Comparison of ENCODE assay signal across 2 cellular contexts in the genomic region with DNA sequence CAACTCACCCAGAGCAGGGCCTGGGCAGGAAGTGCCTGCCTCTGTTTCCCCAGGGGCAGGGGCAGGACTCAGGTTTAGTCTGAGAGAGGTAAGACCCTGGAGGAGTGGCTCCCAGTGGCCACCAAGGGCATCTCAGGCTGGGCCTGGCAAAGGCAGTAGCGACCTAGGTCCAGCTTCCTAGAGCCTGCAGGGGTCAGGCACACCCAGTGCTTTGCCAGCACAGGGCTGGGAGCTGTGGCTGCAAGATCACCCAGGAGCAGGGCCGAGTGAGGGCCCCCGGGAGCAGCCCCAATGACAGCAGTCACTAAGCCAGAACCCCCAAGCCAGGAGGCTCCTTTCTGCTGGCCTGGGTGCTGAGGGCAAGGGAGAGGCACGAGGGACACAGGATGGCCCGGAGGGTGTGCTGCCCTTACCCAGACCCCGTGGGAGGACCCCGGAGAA.
TF ChIP-seq lines count a peak whose summit lies in the region.

No MANE protein-coding gene starts in this region.

TF ChIP-seq in HCT116, 20 proteins besides CTCF, POLR2A, EP300 and RAD21:
- TF ChIP-seq POLR2AphosphoS5 (IDR thresholded peaks at IDR 0.05; ENCODE audit: low read depth, low read length) (no peak), EGR1 (IDR thresholded peaks at IDR 0.05; ENCODE audit: low read depth) (no peak)
- TF ChIP-seq, protein P1, sequence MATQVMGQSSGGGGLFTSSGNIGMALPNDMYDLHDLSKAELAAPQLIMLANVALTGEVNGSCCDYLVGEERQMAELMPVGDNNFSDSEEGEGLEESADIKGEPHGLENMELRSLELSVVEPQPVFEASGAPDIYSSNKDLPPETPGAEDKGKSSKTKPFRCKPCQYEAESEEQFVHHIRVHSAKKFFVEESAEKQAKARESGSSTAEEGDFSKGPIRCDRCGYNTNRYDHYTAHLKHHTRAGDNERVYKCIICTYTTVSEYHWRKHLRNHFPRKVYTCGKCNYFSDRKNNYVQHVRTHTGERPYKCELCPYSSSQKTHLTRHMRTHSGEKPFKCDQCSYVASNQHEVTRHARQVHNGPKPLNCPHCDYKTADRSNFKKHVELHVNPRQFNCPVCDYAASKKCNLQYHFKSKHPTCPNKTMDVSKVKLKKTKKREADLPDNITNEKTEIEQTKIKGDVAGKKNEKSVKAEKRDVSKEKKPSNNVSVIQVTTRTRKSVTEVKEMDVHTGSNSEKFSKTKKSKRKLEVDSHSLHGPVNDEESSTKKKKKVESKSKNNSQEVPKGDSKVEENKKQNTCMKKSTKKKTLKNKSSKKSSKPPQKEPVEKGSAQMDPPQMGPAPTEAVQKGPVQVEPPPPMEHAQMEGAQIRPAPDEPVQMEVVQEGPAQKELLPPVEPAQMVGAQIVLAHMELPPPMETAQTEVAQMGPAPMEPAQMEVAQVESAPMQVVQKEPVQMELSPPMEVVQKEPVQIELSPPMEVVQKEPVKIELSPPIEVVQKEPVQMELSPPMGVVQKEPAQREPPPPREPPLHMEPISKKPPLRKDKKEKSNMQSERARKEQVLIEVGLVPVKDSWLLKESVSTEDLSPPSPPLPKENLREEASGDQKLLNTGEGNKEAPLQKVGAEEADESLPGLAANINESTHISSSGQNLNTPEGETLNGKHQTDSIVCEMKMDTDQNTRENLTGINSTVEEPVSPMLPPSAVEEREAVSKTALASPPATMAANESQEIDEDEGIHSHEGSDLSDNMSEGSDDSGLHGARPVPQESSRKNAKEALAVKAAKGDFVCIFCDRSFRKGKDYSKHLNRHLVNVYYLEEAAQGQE (IDR thresholded peaks at IDR 0.05; ENCODE audit: low read depth), result no peak

TF ChIP-seq in K562, 482 proteins besides CTCF, POLR2A, EP300 and RAD21:
- TF ChIP-seq, protein P2, sequence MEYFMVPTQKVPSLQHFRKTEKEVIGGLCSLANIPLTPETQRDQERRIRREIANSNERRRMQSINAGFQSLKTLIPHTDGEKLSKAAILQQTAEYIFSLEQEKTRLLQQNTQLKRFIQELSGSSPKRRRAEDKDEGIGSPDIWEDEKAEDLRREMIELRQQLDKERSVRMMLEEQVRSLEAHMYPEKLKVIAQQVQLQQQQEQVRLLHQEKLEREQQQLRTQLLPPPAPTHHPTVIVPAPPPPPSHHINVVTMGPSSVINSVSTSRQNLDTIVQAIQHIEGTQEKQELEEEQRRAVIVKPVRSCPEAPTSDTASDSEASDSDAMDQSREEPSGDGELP (CRISPR knock-in tag; IDR thresholded peaks at IDR 0.05; ENCODE audit: borderline replicate concordance), result no peak
- TF ChIP-seq SNRNP70 (optimal IDR thresholded peaks at IDR 0.05; ENCODE audit: low read depth, low read length), result no peak
- TF ChIP-seq SIN3B (IDR thresholded peaks at IDR 0.05; ENCODE audit: low read depth), result no peak
- TF ChIP-seq, protein P3, sequence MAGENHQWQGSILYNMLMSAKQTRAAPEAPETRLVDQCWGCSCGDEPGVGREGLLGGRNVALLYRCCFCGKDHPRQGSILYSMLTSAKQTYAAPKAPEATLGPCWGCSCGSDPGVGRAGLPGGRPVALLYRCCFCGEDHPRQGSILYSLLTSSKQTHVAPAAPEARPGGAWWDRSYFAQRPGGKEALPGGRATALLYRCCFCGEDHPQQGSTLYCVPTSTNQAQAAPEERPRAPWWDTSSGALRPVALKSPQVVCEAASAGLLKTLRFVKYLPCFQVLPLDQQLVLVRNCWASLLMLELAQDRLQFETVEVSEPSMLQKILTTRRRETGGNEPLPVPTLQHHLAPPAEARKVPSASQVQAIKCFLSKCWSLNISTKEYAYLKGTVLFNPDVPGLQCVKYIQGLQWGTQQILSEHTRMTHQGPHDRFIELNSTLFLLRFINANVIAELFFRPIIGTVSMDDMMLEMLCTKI (IDR thresholded peaks at IDR 0.05; ENCODE audit: partially characterized antibody), result no peak
- TF ChIP-seq KLF6 (CRISPR knock-in tag; IDR thresholded peaks at IDR 0.05; ENCODE audit: borderline replicate concordance), result no peak
- TF ChIP-seq BMI1 (IDR thresholded peaks at IDR 0.05; ENCODE audit: low read length), result no peak
- TF ChIP-seq, protein P4, sequence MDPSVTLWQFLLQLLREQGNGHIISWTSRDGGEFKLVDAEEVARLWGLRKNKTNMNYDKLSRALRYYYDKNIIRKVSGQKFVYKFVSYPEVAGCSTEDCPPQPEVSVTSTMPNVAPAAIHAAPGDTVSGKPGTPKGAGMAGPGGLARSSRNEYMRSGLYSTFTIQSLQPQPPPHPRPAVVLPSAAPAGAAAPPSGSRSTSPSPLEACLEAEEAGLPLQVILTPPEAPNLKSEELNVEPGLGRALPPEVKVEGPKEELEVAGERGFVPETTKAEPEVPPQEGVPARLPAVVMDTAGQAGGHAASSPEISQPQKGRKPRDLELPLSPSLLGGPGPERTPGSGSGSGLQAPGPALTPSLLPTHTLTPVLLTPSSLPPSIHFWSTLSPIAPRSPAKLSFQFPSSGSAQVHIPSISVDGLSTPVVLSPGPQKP (CRISPR knock-in tag; IDR thresholded peaks at IDR 0.05), result no peak
- no peak for TF ChIP-seq FOXA1 (IDR thresholded peaks at IDR 0.05; ENCODE audit: borderline replicate concordance)
- no peak for TF ChIP-seq BRD9 (IDR thresholded peaks at IDR 0.05; ENCODE audit: low read depth, partially characterized antibody)
- TF ChIP-seq MTA1 (IDR thresholded peaks at IDR 0.05; ENCODE audit: borderline replicate concordance), result no peak
- no peak for TF ChIP-seq ZNF282 (CRISPR knock-in tag; IDR thresholded peaks at IDR 0.05)
- TF ChIP-seq ZBTB1 (CRISPR knock-in tag; IDR thresholded peaks at IDR 0.05; ENCODE audit: borderline replicate concordance, low read depth), result no peak
- no peak for TF ChIP-seq ZNF445 (CRISPR knock-in tag; IDR thresholded peaks at IDR 0.05; ENCODE audit: low read depth)
- TF ChIP-seq, protein P5, sequence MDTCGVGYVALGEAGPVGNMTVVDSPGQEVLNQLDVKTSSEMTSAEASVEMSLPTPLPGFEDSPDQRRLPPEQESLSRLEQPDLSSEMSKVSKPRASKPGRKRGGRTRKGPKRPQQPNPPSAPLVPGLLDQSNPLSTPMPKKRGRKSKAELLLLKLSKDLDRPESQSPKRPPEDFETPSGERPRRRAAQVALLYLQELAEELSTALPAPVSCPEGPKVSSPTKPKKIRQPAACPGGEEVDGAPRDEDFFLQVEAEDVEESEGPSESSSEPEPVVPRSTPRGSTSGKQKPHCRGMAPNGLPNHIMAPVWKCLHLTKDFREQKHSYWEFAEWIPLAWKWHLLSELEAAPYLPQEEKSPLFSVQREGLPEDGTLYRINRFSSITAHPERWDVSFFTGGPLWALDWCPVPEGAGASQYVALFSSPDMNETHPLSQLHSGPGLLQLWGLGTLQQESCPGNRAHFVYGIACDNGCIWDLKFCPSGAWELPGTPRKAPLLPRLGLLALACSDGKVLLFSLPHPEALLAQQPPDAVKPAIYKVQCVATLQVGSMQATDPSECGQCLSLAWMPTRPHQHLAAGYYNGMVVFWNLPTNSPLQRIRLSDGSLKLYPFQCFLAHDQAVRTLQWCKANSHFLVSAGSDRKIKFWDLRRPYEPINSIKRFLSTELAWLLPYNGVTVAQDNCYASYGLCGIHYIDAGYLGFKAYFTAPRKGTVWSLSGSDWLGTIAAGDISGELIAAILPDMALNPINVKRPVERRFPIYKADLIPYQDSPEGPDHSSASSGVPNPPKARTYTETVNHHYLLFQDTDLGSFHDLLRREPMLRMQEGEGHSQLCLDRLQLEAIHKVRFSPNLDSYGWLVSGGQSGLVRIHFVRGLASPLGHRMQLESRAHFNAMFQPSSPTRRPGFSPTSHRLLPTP (IDR thresholded peaks at IDR 0.05; ENCODE audit: borderline replicate concordance, extremely low read depth, insufficient read length), result no peak
TF ChIP-seq in K562: peak in this region for 0.
